23 cellular contexts compared by ENCODE assay signal in the genomic region with DNA sequence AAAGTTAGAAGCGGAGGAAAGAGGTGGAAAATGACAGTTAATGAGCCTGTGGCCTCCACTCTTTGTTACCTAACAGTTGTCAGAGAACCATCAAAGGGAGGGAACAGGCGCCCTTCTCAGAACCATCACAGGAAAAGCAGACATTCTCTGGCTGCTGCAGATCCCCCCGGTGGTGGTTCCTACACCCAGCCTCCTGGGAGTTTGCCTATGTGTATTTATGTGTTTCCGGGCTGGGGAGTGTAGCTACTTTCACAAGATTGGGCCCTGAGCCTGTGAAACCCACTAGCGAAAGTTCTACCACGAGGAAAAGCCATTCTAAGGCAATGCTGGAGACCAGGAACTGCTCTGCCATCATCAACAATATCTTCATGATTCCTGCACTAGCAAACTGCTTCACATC. TPM values are rescaled to one million over a fixed set of nuclear protein-coding genes. Genes with fewer than 3 reads are reported as not detected.
DNase-seq lines count a peak whose midpoint lies in the region; ATAC-seq, FAIRE-seq and TF ChIP-seq lines count a peak whose summit lies in the region.
"Had no signal": no experiment of that assay in that cellular context is flagged by ENCODE, and none has a peak within 500 bp of the region (broad histone marks: within the 10 kb centered on the region; RNA-seq: fewer than 3 reads in every experiment).

No MANE protein-coding gene starts in this region.

- H3K27ac Mint-ChIP-seq in CD4-positive, CD25-positive, alpha-beta regulatory T cell: no peak overlapping the region
- no peak overlapping the region for H3K27ac Mint-ChIP-seq in endodermal cell
- H3K27ac Mint-ChIP-seq: activated CD4-positive, alpha-beta memory T cell treated with anti-CD3 and anti-CD28 coated beads, Interleukin-2, amount 10 ng/mL, durations not matched to agents 7 days and 5 days; activated naive CD4-positive, alpha-beta T cell treated with anti-CD3 and anti-CD28 coated beads, Interleukin-2, amount 50 U/mL, for 24 hours had no signal

- H3K4me1 ChIP-seq in CD4-positive, CD25-positive, alpha-beta regulatory T cell (ENCODE audit: control insufficient read depth, insufficient read depth, low read length, poor library complexity, severe bottlenecking): peaks cover 35% of the 10 kb centered on the region
- H3K4me1 ChIP-seq in endodermal cell (ENCODE audit: control insufficient read depth, insufficient read depth, low read length): no peaks in the 10 kb centered on the region

- FAIRE-seq in RCC 7860 (lab: Jason Lieb, UNC): no peak
- FAIRE-seq: HTR-8/SVneo had no signal

- no peak for DNase-seq in CD4-positive, CD25-positive, alpha-beta regulatory T cell
- DNase-seq in NAMALWA (ENCODE audit: low spot score) (peak; percentile 16), endodermal cell (peak; percentile 65), RCC 7860 (ENCODE audit: low spot score) (no peak), NCI-H1930 (lab: John Stamatoyannopoulos, UW) (no peak)
- no peak for DNase-seq in activated CD4-positive, alpha-beta T cell treated with anti-CD3 and anti-CD28 coated beads for 48 hours
- DNase-seq: activated CD4-positive, alpha-beta memory T cell treated with anti-CD3 and anti-CD28 coated beads, Interleukin-2, amount 10 ng/mL, durations not matched to agents 7 days and 5 days; activated T-cell treated with anti-CD3 and anti-CD28 coated beads, Interleukin-2, amount 50 U/mL, for 4 hours; cortex of kidney; gastrocnemius medialis; HCEC 1CT; naive B cell; NCI-H2029; NCI-H510A treated with DMSO at 0.1 percent for 48 hours; stimulated activated CD4-positive, alpha-beta T cell treated with anti-CD3 and anti-CD28 coated beads, Interleukin-4, amount 100 ng/mL, for 4 hours; stimulated activated CD8-positive, alpha-beta memory T cell treated with anti-CD3 and anti-CD28 coated beads, Interleukin-4, amount 100 ng/mL, for 48 hours; SW 1271 had no signal

- no peaks in the 10 kb centered on the region for H3K27me3 ChIP-seq in CD4-positive, CD25-positive, alpha-beta regulatory T cell (ENCODE audit: control insufficient read depth, insufficient read depth, low read length)
- peaks cover 56% of the 10 kb centered on the region for H3K27me3 ChIP-seq in endodermal cell (ENCODE audit: control insufficient read depth, insufficient read depth, low read length, poor library complexity, severe bottlenecking)
- H3K27me3 ChIP-seq: suprapubic skin had no signal

- ATAC-seq in CD4-positive, CD25-positive, alpha-beta regulatory T cell (ENCODE audit: low read depth in 2 of 2): no peak
- ATAC-seq in HG03280 (IDR thresholded peaks at IDR 0.05; ENCODE audit: unreplicated experiment): no peak
- ATAC-seq: activated T-cell treated with anti-CD3 and anti-CD28 coated beads, Interleukin-2, amount 50 U/mL, for 4 hours; gastrocnemius medialis had no signal

- H3K9me3 Mint-ChIP-seq in CD4-positive, CD25-positive, alpha-beta regulatory T cell: peaks cover 0 to 2% (median 0%) of the 10 kb centered on the region in 7 donors
- peaks cover 6% of the 10 kb centered on the region for H3K9me3 Mint-ChIP-seq in endodermal cell
- H3K9me3 Mint-ChIP-seq: activated CD4-positive, alpha-beta memory T cell treated with anti-CD3 and anti-CD28 coated beads, Interleukin-2, amount 10 ng/mL, durations not matched to agents 7 days and 5 days; activated naive CD4-positive, alpha-beta T cell treated with anti-CD3 and anti-CD28 coated beads, Interleukin-2, amount 50 U/mL, for 24 hours; activated T-cell treated with anti-CD3 and anti-CD28 coated beads, Interleukin-2, amount 50 U/mL, for 4 hours had no signal

- H3K4me3 ChIP-seq in CD4-positive, CD25-positive, alpha-beta regulatory T cell (ENCODE audit: low read depth, low read length): no peak overlapping the region
- no peak overlapping the region for H3K4me3 ChIP-seq in endodermal cell (ENCODE audit: low read length)
- H3K4me3 ChIP-seq: smooth muscle cell, suprapubic skin had no signal

- no peak overlapping the region for H3K9ac ChIP-seq in endodermal cell (ENCODE audit: extremely low read depth, low read length, poor library complexity, severe bottlenecking)

- no peaks in the 10 kb centered on the region for H3K36me3 Mint-ChIP-seq in CD4-positive, CD25-positive, alpha-beta regulatory T cell
- no peaks in the 10 kb centered on the region for H3K36me3 Mint-ChIP-seq in endodermal cell (ENCODE audit: low read depth)
- H3K36me3 Mint-ChIP-seq: activated naive CD4-positive, alpha-beta T cell treated with anti-CD3 and anti-CD28 coated beads, Interleukin-2, amount 50 U/mL, for 24 hours; naive B cell had no signal

- H3K4me3 Mint-ChIP-seq in CD4-positive, CD25-positive, alpha-beta regulatory T cell: peak overlapping the region in 3 of 4 donors; percentile 33 to 54 (median 47)
- no peak overlapping the region for H3K4me3 Mint-ChIP-seq in endodermal cell
- H3K4me3 Mint-ChIP-seq: activated CD4-positive, alpha-beta memory T cell treated with anti-CD3 and anti-CD28 coated beads, Interleukin-2, amount 10 ng/mL, durations not matched to agents 7 days and 5 days; activated naive CD4-positive, alpha-beta T cell treated with anti-CD3 and anti-CD28 coated beads, Interleukin-2, amount 50 U/mL, for 24 hours; activated T-cell treated with anti-CD3 and anti-CD28 coated beads, Interleukin-2, amount 50 U/mL, for 4 hours had no signal

- no peaks in the 10 kb centered on the region for H3K9me3 ChIP-seq in CD4-positive, CD25-positive, alpha-beta regulatory T cell (ENCODE audit: control insufficient read depth in 2 of 2, low read length in 2 of 2)
- no peaks in the 10 kb centered on the region for H3K9me3 ChIP-seq in endodermal cell (ENCODE audit: control insufficient read depth, low read length)
- H3K9me3 ChIP-seq: gastrocnemius medialis, suprapubic skin had no signal

- H3K4me1 Mint-ChIP-seq in CD4-positive, CD25-positive, alpha-beta regulatory T cell: peaks cover 0 to 26% (median 2%) of the 10 kb centered on the region in 4 donors
- peaks cover 27% of the 10 kb centered on the region for H3K4me1 Mint-ChIP-seq in endodermal cell

- WGBS in endodermal cell (ENCODE audit: insufficient coverage in 1 of 2, insufficient read length in 1 of 2), 2 experiments: 66 to 100% methylated on average over 1 to 6 of the region's 6 CpGs

- peak overlapping the region; percentile 94 for H3K27ac ChIP-seq in 22Rv1
- no peak overlapping the region for H3K27ac ChIP-seq in CD4-positive, CD25-positive, alpha-beta regulatory T cell (ENCODE audit: insufficient read depth, low read length, poor library complexity, severe bottlenecking)
- H3K27ac ChIP-seq in endodermal cell (ENCODE audit: low read depth, low read length): no peak overlapping the region
- H3K27ac ChIP-seq: suprapubic skin had no signal

- peaks cover 5% of the 10 kb centered on the region for H3K27me3 Mint-ChIP-seq in CD4-positive, CD25-positive, alpha-beta regulatory T cell
- H3K27me3 Mint-ChIP-seq in endodermal cell (ENCODE audit: insufficient read depth): peaks cover 77% of the 10 kb centered on the region
- H3K27me3 Mint-ChIP-seq: activated CD4-positive, alpha-beta memory T cell treated with anti-CD3 and anti-CD28 coated beads, Interleukin-2, amount 10 ng/mL, durations not matched to agents 7 days and 5 days; activated naive CD4-positive, alpha-beta T cell treated with anti-CD3 and anti-CD28 coated beads, Interleukin-2, amount 50 U/mL, for 24 hours had no signal

- TF ChIP-seq CTCF in 22Rv1 (IDR thresholded peaks at IDR 0.05): no peak
- TF ChIP-seq CTCF in endodermal cell (conservative IDR thresholded peaks at IDR 0.05): peak; percentile 19

- no peaks in the 10 kb centered on the region for H3K36me3 ChIP-seq in CD4-positive, CD25-positive, alpha-beta regulatory T cell (ENCODE audit: control insufficient read depth, insufficient read depth, low read length)
- no peaks in the 10 kb centered on the region for H3K36me3 ChIP-seq in endodermal cell (ENCODE audit: control insufficient read depth, insufficient read depth, low read length)
- H3K36me3 ChIP-seq: gastrocnemius medialis, suprapubic skin had no signal

RNA-seq across cellular contexts. Expression of gene BCOR, which starts 52.7 kb away (rescaled TPM):
- total RNA-seq in CD4-positive, CD25-positive, alpha-beta regulatory T cell: 38.0 TPM
- 1 to 10 TPM; 2.5 to 5.3 (median 3.2) TPM for polyA plus RNA-seq in CD4-positive, CD25-positive, alpha-beta regulatory T cell
- 10 to 100 TPM; 31.3 to 37.9 TPM for total RNA-seq in endodermal cell
- polyA plus RNA-seq in endodermal cell (2013, experiment 1 of 2): 31.8 TPM
- polyA plus RNA-seq in endodermal cell (2013, experiment 2 of 2): 30.2 TPM

Comparison
In these comparisons a context has a peak if more than half of its experiments do, and no peak if none do; other contexts are left out.
1. DNase-seq: peak in NAMALWA (single experiment) and endodermal cell (single experiment); none in CD4-positive, CD25-positive, alpha-beta regulatory T cell (0 of 3), RCC 7860 (single experiment), NCI-H1930 (0 of 2) and activated CD4-positive, alpha-beta T cell treated with anti-CD3 and anti-CD28 coated beads for 48 hours (single experiment).